Comparison of ENCODE assay signal across 1 cellular context in the genomic region with DNA sequence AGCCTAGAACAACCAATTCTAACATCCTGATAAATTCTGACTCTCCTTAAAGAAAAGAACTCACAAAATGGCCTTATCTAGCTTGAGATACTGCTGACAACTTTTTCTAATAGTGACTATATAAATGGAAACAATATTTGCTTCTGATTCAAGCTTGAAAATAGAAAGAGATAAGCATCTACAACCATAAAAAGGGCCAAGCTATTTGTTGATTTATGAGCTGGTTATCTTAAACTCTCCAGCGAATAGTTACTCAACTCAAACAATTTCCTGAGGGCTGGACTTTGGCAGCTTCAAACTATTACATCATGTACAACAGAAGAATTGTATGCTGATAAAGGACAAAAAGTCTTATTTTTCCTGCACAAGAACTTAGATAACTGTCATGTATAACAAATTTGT.
A peak's percentile ranks its signal among the peaks of the same experiment; 100 is the strongest.
TF ChIP-seq lines count a peak whose summit lies in the region.

No MANE protein-coding gene starts in this region.

TF ChIP-seq in HepG2, 621 proteins besides CTCF, POLR2A, EP300 and RAD21 (continued from another document and continues in another):
- TF ChIP-seq, protein P1, sequence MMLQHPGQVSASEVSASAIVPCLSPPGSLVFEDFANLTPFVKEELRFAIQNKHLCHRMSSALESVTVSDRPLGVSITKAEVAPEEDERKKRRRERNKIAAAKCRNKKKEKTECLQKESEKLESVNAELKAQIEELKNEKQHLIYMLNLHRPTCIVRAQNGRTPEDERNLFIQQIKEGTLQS (CRISPR knock-in tag; IDR thresholded peaks at IDR 0.05), result peak; percentile 54; the same call in 1 of the 2 replicates
- no peak for TF ChIP-seq NFE2L1 (CRISPR knock-in tag; IDR thresholded peaks at IDR 0.05; ENCODE audit: borderline replicate concordance)
- no peak for TF ChIP-seq RORA (CRISPR knock-in tag; IDR thresholded peaks at IDR 0.05)
- TF ChIP-seq ZSCAN31 (CRISPR knock-in tag; IDR thresholded peaks at IDR 0.05; ENCODE audit: low read depth), result no peak
- no peak for TF ChIP-seq MTF1 (CRISPR knock-in tag; IDR thresholded peaks at IDR 0.05)
- TF ChIP-seq SALL1 (CRISPR knock-in tag; IDR thresholded peaks at IDR 0.05), result no peak
- TF ChIP-seq, protein P2, sequence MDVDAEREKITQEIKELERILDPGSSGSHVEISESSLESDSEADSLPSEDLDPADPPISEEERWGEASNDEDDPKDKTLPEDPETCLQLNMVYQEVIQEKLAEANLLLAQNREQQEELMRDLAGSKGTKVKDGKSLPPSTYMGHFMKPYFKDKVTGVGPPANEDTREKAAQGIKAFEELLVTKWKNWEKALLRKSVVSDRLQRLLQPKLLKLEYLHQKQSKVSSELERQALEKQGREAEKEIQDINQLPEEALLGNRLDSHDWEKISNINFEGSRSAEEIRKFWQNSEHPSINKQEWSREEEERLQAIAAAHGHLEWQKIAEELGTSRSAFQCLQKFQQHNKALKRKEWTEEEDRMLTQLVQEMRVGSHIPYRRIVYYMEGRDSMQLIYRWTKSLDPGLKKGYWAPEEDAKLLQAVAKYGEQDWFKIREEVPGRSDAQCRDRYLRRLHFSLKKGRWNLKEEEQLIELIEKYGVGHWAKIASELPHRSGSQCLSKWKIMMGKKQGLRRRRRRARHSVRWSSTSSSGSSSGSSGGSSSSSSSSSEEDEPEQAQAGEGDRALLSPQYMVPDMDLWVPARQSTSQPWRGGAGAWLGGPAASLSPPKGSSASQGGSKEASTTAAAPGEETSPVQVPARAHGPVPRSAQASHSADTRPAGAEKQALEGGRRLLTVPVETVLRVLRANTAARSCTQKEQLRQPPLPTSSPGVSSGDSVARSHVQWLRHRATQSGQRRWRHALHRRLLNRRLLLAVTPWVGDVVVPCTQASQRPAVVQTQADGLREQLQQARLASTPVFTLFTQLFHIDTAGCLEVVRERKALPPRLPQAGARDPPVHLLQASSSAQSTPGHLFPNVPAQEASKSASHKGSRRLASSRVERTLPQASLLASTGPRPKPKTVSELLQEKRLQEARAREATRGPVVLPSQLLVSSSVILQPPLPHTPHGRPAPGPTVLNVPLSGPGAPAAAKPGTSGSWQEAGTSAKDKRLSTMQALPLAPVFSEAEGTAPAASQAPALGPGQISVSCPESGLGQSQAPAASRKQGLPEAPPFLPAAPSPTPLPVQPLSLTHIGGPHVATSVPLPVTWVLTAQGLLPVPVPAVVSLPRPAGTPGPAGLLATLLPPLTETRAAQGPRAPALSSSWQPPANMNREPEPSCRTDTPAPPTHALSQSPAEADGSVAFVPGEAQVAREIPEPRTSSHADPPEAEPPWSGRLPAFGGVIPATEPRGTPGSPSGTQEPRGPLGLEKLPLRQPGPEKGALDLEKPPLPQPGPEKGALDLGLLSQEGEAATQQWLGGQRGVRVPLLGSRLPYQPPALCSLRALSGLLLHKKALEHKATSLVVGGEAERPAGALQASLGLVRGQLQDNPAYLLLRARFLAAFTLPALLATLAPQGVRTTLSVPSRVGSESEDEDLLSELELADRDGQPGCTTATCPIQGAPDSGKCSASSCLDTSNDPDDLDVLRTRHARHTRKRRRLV (CRISPR knock-in tag; IDR thresholded peaks at IDR 0.05), result no peak
- no peak for TF ChIP-seq EED (CRISPR knock-in tag; IDR thresholded peaks at IDR 0.05)
- TF ChIP-seq ZZZ3 (CRISPR knock-in tag; IDR thresholded peaks at IDR 0.05; ENCODE audit: borderline replicate concordance), result no peak
- no peak for TF ChIP-seq ZNF670 (CRISPR knock-in tag; IDR thresholded peaks at IDR 0.05; ENCODE audit: borderline replicate concordance)
- no peak for TF ChIP-seq ZSCAN21 (CRISPR knock-in tag; IDR thresholded peaks at IDR 0.05; ENCODE audit: borderline replicate concordance)
- TF ChIP-seq SOX5 (CRISPR knock-in tag; IDR thresholded peaks at IDR 0.05; ENCODE audit: borderline replicate concordance), result peak; percentile 92; the same call in 1 of the 2 replicates
- no peak for TF ChIP-seq ZNF326 (CRISPR knock-in tag; IDR thresholded peaks at IDR 0.05; ENCODE audit: borderline replicate concordance)
- no peak for TF ChIP-seq ZNF563 (CRISPR knock-in tag; IDR thresholded peaks at IDR 0.05)
- no peak for TF ChIP-seq EZH2 (conservative IDR thresholded peaks at IDR 0.05; ENCODE audit: low read depth, low read length)
- no peak for TF ChIP-seq TMF1 (CRISPR knock-in tag; IDR thresholded peaks at IDR 0.05; ENCODE audit: low read depth)
- TF ChIP-seq ZBTB25 (CRISPR knock-in tag; IDR thresholded peaks at IDR 0.05), result no peak
- no peak for TF ChIP-seq ZBTB8A (CRISPR knock-in tag; IDR thresholded peaks at IDR 0.05; ENCODE audit: borderline replicate concordance, low read depth)
- no peak for TF ChIP-seq DMTF1 (CRISPR knock-in tag; IDR thresholded peaks at IDR 0.05)
- TF ChIP-seq CEBPB (IDR thresholded peaks at IDR 0.05; ENCODE audit: borderline replicate concordance, low read depth, low read length), result peak; percentile 93
- TF ChIP-seq ZNF724P (CRISPR knock-in tag; IDR thresholded peaks at IDR 0.05; ENCODE audit: borderline replicate concordance), result no peak
- TF ChIP-seq IKZF1 (IDR thresholded peaks at IDR 0.05), result no peak
- no peak for TF ChIP-seq RNF2 (conservative IDR thresholded peaks at IDR 0.05; ENCODE audit: low read depth)
- TF ChIP-seq SALL2 (CRISPR knock-in tag; IDR thresholded peaks at IDR 0.05), result no peak
- TF ChIP-seq KDM3A (CRISPR knock-in tag; IDR thresholded peaks at IDR 0.05; ENCODE audit: low read depth), result no peak
- no peak for TF ChIP-seq ZNF777 (CRISPR knock-in tag; IDR thresholded peaks at IDR 0.05)
- TF ChIP-seq ZNF350 (CRISPR knock-in tag; IDR thresholded peaks at IDR 0.05; ENCODE audit: borderline replicate concordance, low read depth), result no peak
- no peak for TF ChIP-seq TIGD3 (CRISPR knock-in tag; IDR thresholded peaks at IDR 0.05; ENCODE audit: borderline replicate concordance)
- no peak for TF ChIP-seq ZNF75D (CRISPR knock-in tag; IDR thresholded peaks at IDR 0.05; ENCODE audit: borderline replicate concordance)
- no peak for TF ChIP-seq MBD4 (IDR thresholded peaks at IDR 0.05; ENCODE audit: borderline replicate concordance, low read length)
- no peak for TF ChIP-seq NFYB (CRISPR knock-in tag; IDR thresholded peaks at IDR 0.05)
- TF ChIP-seq GTF3A (CRISPR knock-in tag; conservative IDR thresholded peaks at IDR 0.05), result no peak
- TF ChIP-seq TBX2 (CRISPR knock-in tag; IDR thresholded peaks at IDR 0.05; ENCODE audit: borderline replicate concordance), result no peak
- no peak for TF ChIP-seq ARNT2 (CRISPR knock-in tag; IDR thresholded peaks at IDR 0.05; ENCODE audit: low read depth)
- no peak for TF ChIP-seq ZNF251 (CRISPR knock-in tag; IDR thresholded peaks at IDR 0.05)
- TF ChIP-seq ZBTB2 (CRISPR knock-in tag; IDR thresholded peaks at IDR 0.05; ENCODE audit: low read depth), result no peak
- no peak for TF ChIP-seq SMYD3 (CRISPR knock-in tag; IDR thresholded peaks at IDR 0.05)
- no peak for TF ChIP-seq RBM39 (IDR thresholded peaks at IDR 0.05; ENCODE audit: low read depth, low read length, poor library complexity, severe bottlenecking)
- TF ChIP-seq MED13 (CRISPR knock-in tag; IDR thresholded peaks at IDR 0.05), result no peak
- TF ChIP-seq ATAD3A (CRISPR knock-in tag; IDR thresholded peaks at IDR 0.05), result no peak
- no peak for TF ChIP-seq ZNF20 (CRISPR knock-in tag; IDR thresholded peaks at IDR 0.05)
- no peak for TF ChIP-seq ZSCAN30 (CRISPR knock-in tag; IDR thresholded peaks at IDR 0.05)
- TF ChIP-seq TRIM22 (IDR thresholded peaks at IDR 0.05), result no peak
- peak; percentile 91 for TF ChIP-seq PAXIP1 (CRISPR knock-in tag; conservative IDR thresholded peaks at IDR 0.05)
- TF ChIP-seq, protein P3, sequence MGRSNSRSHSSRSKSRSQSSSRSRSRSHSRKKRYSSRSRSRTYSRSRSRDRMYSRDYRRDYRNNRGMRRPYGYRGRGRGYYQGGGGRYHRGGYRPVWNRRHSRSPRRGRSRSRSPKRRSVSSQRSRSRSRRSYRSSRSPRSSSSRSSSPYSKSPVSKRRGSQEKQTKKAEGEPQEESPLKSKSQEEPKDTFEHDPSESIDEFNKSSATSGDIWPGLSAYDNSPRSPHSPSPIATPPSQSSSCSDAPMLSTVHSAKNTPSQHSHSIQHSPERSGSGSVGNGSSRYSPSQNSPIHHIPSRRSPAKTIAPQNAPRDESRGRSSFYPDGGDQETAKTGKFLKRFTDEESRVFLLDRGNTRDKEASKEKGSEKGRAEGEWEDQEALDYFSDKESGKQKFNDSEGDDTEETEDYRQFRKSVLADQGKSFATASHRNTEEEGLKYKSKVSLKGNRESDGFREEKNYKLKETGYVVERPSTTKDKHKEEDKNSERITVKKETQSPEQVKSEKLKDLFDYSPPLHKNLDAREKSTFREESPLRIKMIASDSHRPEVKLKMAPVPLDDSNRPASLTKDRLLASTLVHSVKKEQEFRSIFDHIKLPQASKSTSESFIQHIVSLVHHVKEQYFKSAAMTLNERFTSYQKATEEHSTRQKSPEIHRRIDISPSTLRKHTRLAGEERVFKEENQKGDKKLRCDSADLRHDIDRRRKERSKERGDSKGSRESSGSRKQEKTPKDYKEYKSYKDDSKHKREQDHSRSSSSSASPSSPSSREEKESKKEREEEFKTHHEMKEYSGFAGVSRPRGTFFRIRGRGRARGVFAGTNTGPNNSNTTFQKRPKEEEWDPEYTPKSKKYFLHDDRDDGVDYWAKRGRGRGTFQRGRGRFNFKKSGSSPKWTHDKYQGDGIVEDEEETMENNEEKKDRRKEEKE (IDR thresholded peaks at IDR 0.05), result no peak
